ENCODE assay signal across 12 cellular contexts in the genomic region with DNA sequence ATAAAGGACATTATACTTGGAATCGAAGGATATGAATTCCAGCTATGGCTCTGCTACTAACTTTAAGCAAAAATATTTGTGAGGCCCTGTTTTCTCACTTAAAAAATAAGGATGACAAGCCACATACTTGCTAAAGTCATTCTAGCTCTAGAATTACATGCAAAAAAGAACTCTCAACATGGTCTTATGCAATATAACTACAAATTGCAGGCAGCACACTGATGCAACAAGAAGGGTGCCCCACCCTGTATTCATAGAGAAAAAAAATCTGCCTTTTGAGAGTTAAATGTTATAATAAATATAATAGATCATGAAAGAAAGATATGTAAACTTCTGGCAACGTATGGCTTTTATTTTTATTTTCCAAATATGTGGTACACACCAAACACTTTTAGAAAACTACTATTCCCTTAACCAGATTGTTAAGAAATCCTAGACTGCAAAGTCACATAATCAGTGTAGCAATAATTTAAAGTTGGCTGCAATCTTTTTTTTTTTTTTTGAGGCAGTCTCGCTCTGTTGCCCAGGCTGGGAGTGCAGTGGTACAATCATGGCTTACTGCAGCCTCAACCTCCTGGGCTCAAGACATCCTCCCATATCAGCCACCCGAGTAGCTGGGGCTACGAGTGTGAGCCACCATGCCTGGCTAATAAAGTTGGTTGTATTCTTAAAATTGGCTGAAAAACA. TPM values are rescaled to one million over a fixed set of nuclear protein-coding genes. Genes with fewer than 3 reads are reported as not detected.
DNase-seq lines count a peak whose midpoint lies in the region.
"Had no signal": no experiment of that assay in that cellular context is flagged by ENCODE, and none has a peak within 500 bp of the region (broad histone marks: within the 10 kb centered on the region; RNA-seq: fewer than 3 reads in every experiment).

No MANE protein-coding gene starts in this region.

- DNase-seq in GM23248 (peak; percentile 73), OCI-M1 (lab: John Stamatoyannopoulos, UW) (peak; percentile 48), fibroblast of peridontal ligament (ENCODE audit: extremely low read depth) (peak; percentile 86), skeletal muscle cell (ENCODE audit: low read depth) (peak; percentile 52), occipital lobe (lab: John Stamatoyannopoulos, UW) (no peak), EL (no peak), NCI-H2107 treated with DMSO at 0.1 percent for 48 hours (lab: John Stamatoyannopoulos, UW; ENCODE audit: unreplicated experiment) (no peak)
- DNase-seq: DND-41; effector memory CD4-positive, alpha-beta T cell; NCI-H1694 treated with DMSO at 0.1 percent for 48 hours; T-helper 17 cell had no signal

- H3K27me3 ChIP-seq in GM23248 (replicated peaks; ENCODE audit: insufficient read depth) = no peaks in the 10 kb centered on the region

- peak overlapping the region; percentile 48 for H3K9ac ChIP-seq in GM23248

- H3K36me3 ChIP-seq in GM23248 (ENCODE audit: low read depth) = no peaks in the 10 kb centered on the region

- H2AFZ ChIP-seq in GM23248 = peak overlapping the region; percentile 53

- H3K27ac ChIP-seq in GM23248 = peak overlapping the region; percentile 79

- H3K4me3 ChIP-seq in GM23248 (no peak overlapping the region), skeletal muscle cell (ENCODE audit: low read depth, low read length) (no peak overlapping the region)
- H3K4me3 ChIP-seq: skin epidermis had no signal

- H3K4me2 ChIP-seq in GM23248 (ENCODE audit: unreplicated experiment) = no peak overlapping the region

- no peaks in the 10 kb centered on the region for H3K9me3 ChIP-seq in GM23248 (ENCODE audit: low read depth)

- 91 to 94% methylated on average over 5 of the region's 5 CpGs for WGBS in GM23248 (ENCODE audit: low coverage in 1 of 2, low lambda C conversion rate in 2 of 2, missing lambda C conversion rate in 2 of 2), 2 experiments

- in situ Hi-C loops in GM23248 (cut with MboI) = no loop called here

- H3K9me2 ChIP-seq in GM23248 (ENCODE audit: insufficient read depth) = no peaks in the 10 kb centered on the region

- H3K4me1 ChIP-seq in GM23248 (ENCODE audit: insufficient read depth) = peaks cover 14% of the 10 kb centered on the region

- no peaks in the 10 kb centered on the region for H4K20me1 ChIP-seq in GM23248 (ENCODE audit: insufficient read depth)

- peaks cover 6% of the 10 kb centered on the region; the same call in 1 of the 2 replicates for H3F3A ChIP-seq in GM23248 (ENCODE audit: insufficient read depth)

- no peaks in the 10 kb centered on the region for H3K79me2 ChIP-seq in GM23248 (ENCODE audit: insufficient read depth)

RNA-seq across cellular contexts. Expression of a gene that starts 40.2 kb away (rescaled TPM):
- total RNA-seq in GM23248 (2014; rRNA removed; shearing (Covaris generic)) = 4.2 and 6.7 TPM in 2 replicates
- 8.4 and 9.3 TPM in 2 replicates for polyA plus RNA-seq in GM23248 (2016; fragmentation: Nextera tagmentation; extraction: Ambion mirVana)
- total RNA-seq in occipital lobe = 30.9 TPM

Comparison
In these comparisons a context has a peak if more than half of its experiments do, and no peak if none do; other contexts are left out.
1. DNase-seq: peak in GM23248 (single experiment), OCI-M1 (single experiment), fibroblast of peridontal ligament (single experiment) and skeletal muscle cell (single experiment); none in occipital lobe (single experiment), EL (single experiment) and NCI-H2107 treated with DMSO at 0.1 percent for 48 hours (single experiment).